Comparison of ENCODE assay signal across 13 cellular contexts in genomic region chr5:37786855-37787254, GRCh38. TPM values are rescaled to one million over a fixed set of nuclear protein-coding genes. Genes with fewer than 3 reads are reported as not detected.
DNase-seq lines count a peak whose midpoint lies in the region; TF ChIP-seq lines count a peak whose summit lies in the region.
"Had no signal": no experiment of that assay in that cellular context is flagged by ENCODE, and none has a peak within 500 bp of the region (broad histone marks: within the 10 kb centered on the region; RNA-seq: fewer than 3 reads in every experiment).

No MANE protein-coding gene starts in this region.

- CTCF ChIA-PET in HEK293 (lab: Yijun Ruan, JAX) = interaction anchor here (0.7 kb wide), 1 partner anchor 12 kb away, joined by 4 read pairs; no protein-coding TSS in a partner anchor

- H3K36me3 ChIP-seq in HEK293 (ENCODE audit: control insufficient read depth in 2 of 2, insufficient read depth in 1 of 2, low read length in 2 of 2) = no peaks in the 10 kb centered on the region
- H3K36me3 ChIP-seq: spleen had no signal

- H3K9me3 ChIP-seq in HEK293 (ENCODE audit: control insufficient read depth, insufficient read depth, low read depth, low read length) = no peaks in the 10 kb centered on the region

- DNase-seq in RPMI7951 (ENCODE audit: low read depth) (peak; percentile 80), epithelial cell of proximal tubule (ENCODE audit: low read depth) (peak; percentile 51), renal cortical epithelial cell (ENCODE audit: low read depth) (peak; percentile 88), epidermal melanocyte (ENCODE audit: insufficient read length, low spot score) (no peak), GM13976 (ENCODE audit: low spot score) (no peak), T-helper 1 cell (no peak), NCI-H510A (lab: John Stamatoyannopoulos, UW) (no peak)
- DNase-seq: activated CD4-positive, alpha-beta T cell treated with anti-CD3 and anti-CD28 coated beads, Interleukin-2, amount 50 U/mL, for 48 hours; activated gamma-delta T cell; KG1; spleen had no signal

- H3K4me3 ChIP-seq in HEK293 (ENCODE audit: low read depth, low read length) (no peak overlapping the region), epithelial cell of proximal tubule (ENCODE audit: low read depth, low read length) (no peak overlapping the region)
- H3K4me3 ChIP-seq: spleen had no signal

- TF ChIP-seq CTCF in HEK293 (tag by site-specific recombination; IDR thresholded peaks at IDR 0.05) (no peak), epithelial cell of proximal tubule (conservative IDR thresholded peaks at IDR 0.05; ENCODE audit: low read depth, low read length) (no peak), GM13976 (IDR thresholded peaks at IDR 0.05; ENCODE audit: borderline replicate concordance, control extremely low read depth, extremely low read depth, insufficient read depth, missing control alignments) (no peak)

- in situ Hi-C loops in GM13976 (cut with MboI; ENCODE audit: low sequenced_read_pairs, unreplicated experiment) = no loop called here

- POLR2A ChIA-PET in HEK293 (lab: Yijun Ruan, JAX) = no interaction called here

- no peaks in the 10 kb centered on the region for H3K4me1 ChIP-seq in HEK293 (ENCODE audit: control insufficient read depth, insufficient read depth, low read length)
- H3K4me1 ChIP-seq: spleen had no signal

- no peak overlapping the region for H3K27ac ChIP-seq in HEK293 (ENCODE audit: extremely low read depth, low read depth, low read length)
- H3K27ac ChIP-seq: spleen had no signal

TF ChIP-seq in HEK293, 187 proteins besides CTCF, POLR2A, EP300 and RAD21:
- no peak for TF ChIP-seq ZNF426 (tag by site-specific recombination; IDR thresholded peaks at IDR 0.05)
- no peak for TF ChIP-seq ZNF530 (tag by site-specific recombination; IDR thresholded peaks at IDR 0.05; ENCODE audit: low read depth)
- peak; percentile 69 for TF ChIP-seq ZNF660 (tag by site-specific recombination; IDR thresholded peaks at IDR 0.05)
- TF ChIP-seq ZNF521 (tag by site-specific recombination; IDR thresholded peaks at IDR 0.05) = no peak
- no peak for TF ChIP-seq ZNF600 (tag by site-specific recombination; IDR thresholded peaks at IDR 0.05)
- no peak for TF ChIP-seq ZNF16 (tag by site-specific recombination; IDR thresholded peaks at IDR 0.05; ENCODE audit: low read depth)
- no peak for TF ChIP-seq ZNF2 (tag by site-specific recombination; IDR thresholded peaks at IDR 0.05)
- no peak for TF ChIP-seq ZSCAN5A (tag by site-specific recombination; IDR thresholded peaks at IDR 0.05)
- peak; percentile 40; the same call in 1 of the 2 replicates for TF ChIP-seq ZNF335 (tag by site-specific recombination; conservative IDR thresholded peaks at IDR 0.05)
- TF ChIP-seq GFI1B (tag by site-specific recombination; IDR thresholded peaks at IDR 0.05) = no peak
- no peak for TF ChIP-seq ZBTB49 (tag by site-specific recombination; IDR thresholded peaks at IDR 0.05; ENCODE audit: low read depth)

RNA-seq across cellular contexts. Expression of gene GDNF, which starts 53.0 kb away (rescaled TPM):
- total RNA-seq in RPMI7951 (2014; rRNA removed; shearing (Covaris generic)) = 2.2 TPM in 2 replicates
- total RNA-seq in epithelial cell of proximal tubule (0.23 TPM in 1 of 2 replicates, not detected in the other), renal cortical epithelial cell (0.52 and 0.60 TPM in 2 replicates)
- total RNA-seq: T-helper 1 cell treated with Interleukin-12 subunit alpha and Interleukin-12 subunit beta and Interleukin-4 antibody, amounts not matched to agents 30 ng/mL and 1 ng/mL, for 36 hours had no signal

Comparison
In these comparisons a context has a peak if more than half of its experiments do, and no peak if none do; other contexts are left out.
1. DNase-seq: peak in RPMI7951 (single experiment), epithelial cell of proximal tubule (single experiment) and renal cortical epithelial cell (single experiment); none in epidermal melanocyte (single experiment), GM13976 (single experiment), T-helper 1 cell (0 of 5) and NCI-H510A (single experiment).